11 cellular contexts compared by ENCODE assay signal in the genomic region with DNA sequence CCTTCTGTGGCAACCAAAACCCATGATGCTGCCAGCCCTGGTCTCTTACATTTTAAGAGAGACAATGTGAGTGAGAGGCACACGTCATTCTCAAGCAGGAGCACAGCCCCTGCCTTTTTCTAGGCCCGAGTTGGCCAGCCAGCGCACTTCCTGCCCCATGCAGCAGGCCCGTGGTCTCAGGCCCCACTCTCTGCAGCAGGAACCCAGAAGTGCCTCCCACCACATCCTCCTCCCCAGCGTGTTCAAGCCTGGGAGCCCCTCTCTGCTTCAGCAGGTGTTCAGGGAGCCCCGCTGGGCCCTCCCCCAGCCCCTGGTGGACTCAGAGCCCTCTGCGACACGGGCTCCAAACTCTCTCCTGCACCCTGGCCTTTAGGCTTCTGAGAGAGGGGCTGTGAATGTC. TPM values are rescaled to one million over a fixed set of nuclear protein-coding genes. Genes with fewer than 3 reads are reported as not detected.
DNase-seq lines count a peak whose midpoint lies in the region; ATAC-seq and TF ChIP-seq lines count a peak whose summit lies in the region.
"Had no signal": no experiment of that assay in that cellular context is flagged by ENCODE, and none has a peak within 500 bp of the region (broad histone marks: within the 10 kb centered on the region; RNA-seq: fewer than 3 reads in every experiment).

No MANE protein-coding gene starts in this region.

- no TSS peak for BruUV-seq in mammary epithelial cell (replicated peaks; lab: Mats Ljungman, UMichigan)

- no peak overlapping the region for H3K4me3 Mint-ChIP-seq in activated CD4-positive, alpha-beta T cell treated with anti-CD3 and anti-CD28 coated beads for 36 hours
- H3K4me3 Mint-ChIP-seq in activated B cell treated with CpG ODN at 0.5 μM for 24 hours, result no peak overlapping the region
- H3K4me3 Mint-ChIP-seq in immature natural killer cell, result peak overlapping the region; percentile 66 to 82 (median 75)

- no peaks in the 10 kb centered on the region for H3K36me3 Mint-ChIP-seq in activated CD4-positive, alpha-beta T cell treated with anti-CD3 and anti-CD28 coated beads for 36 hours (ENCODE audit: low read depth)
- H3K36me3 Mint-ChIP-seq in activated B cell treated with CpG ODN at 0.5 μM for 24 hours (ENCODE audit: low read depth) (no peaks in the 10 kb centered on the region), immature natural killer cell (peaks cover 7 to 8% (median 8%) of the 10 kb centered on the region in 3 donors)

- H3K4me1 ChIP-seq in mammary epithelial cell (ENCODE audit: insufficient read depth, low read length), result no peaks in the 10 kb centered on the region

- H3K9me3 Mint-ChIP-seq in activated CD4-positive, alpha-beta T cell treated with anti-CD3 and anti-CD28 coated beads for 36 hours (ENCODE audit: low read depth), result peaks cover 2% of the 10 kb centered on the region
- H3K9me3 Mint-ChIP-seq in activated B cell treated with CpG ODN at 0.5 μM for 24 hours (no peaks in the 10 kb centered on the region), immature natural killer cell (no peaks in the 10 kb centered on the region)

- no peak overlapping the region for H3K4me2 ChIP-seq in mammary epithelial cell (ENCODE audit: insufficient read depth, low read depth, low read length)

- H3K36me3 ChIP-seq in mammary epithelial cell (ENCODE audit: insufficient read depth, low read length), result no peaks in the 10 kb centered on the region
- H3K36me3 ChIP-seq: heart left ventricle had no signal

- H3K4me3 ChIP-seq in mammary epithelial cell (replicated peaks in 1 of 3; ENCODE audit: insufficient read depth in 1 of 3, low read depth in 2 of 3, low read length in 3 of 3), result no peak overlapping the region
- H3K4me3 ChIP-seq: heart left ventricle had no signal

- H3K27me3 ChIP-seq in mammary epithelial cell (ENCODE audit: insufficient read depth, low read length), result no peaks in the 10 kb centered on the region

- no peak for TF ChIP-seq CTCF in activated B cell treated with CpG ODN at 0.5 μM for 24 hours (IDR thresholded peaks at IDR 0.05)
- TF ChIP-seq CTCF in mammary epithelial cell (conservative IDR thresholded peaks at IDR 0.05 in 1 of 2, IDR thresholded peaks at IDR 0.05 in 1 of 2; ENCODE audit: extremely low read depth in 1 of 2, insufficient read depth in 1 of 2, low read depth in 1 of 2, low read length in 2 of 2), result no peak

- H4K20me1 ChIP-seq in mammary epithelial cell (ENCODE audit: insufficient read depth, low read length), result no peaks in the 10 kb centered on the region

- no peaks in the 10 kb centered on the region for H3K9me3 ChIP-seq in mammary epithelial cell (replicated peaks; ENCODE audit: insufficient read depth, low read length)

- DNase-seq in activated CD4-positive, alpha-beta T cell treated with anti-CD3 and anti-CD28 coated beads for 36 hours, result no peak
- no peak for DNase-seq in activated CD4-positive, alpha-beta T cell treated with anti-CD3 and anti-CD28 coated beads, Interleukin-2, amount 50 U/mL, for 4 hours
- DNase-seq in activated B cell treated with CpG ODN at 0.5 μM for 24 hours, result peak; percentile 28
- peak; percentile 83 to 87 (median 84) for DNase-seq in immature natural killer cell
- peak; percentile 50 for DNase-seq in stimulated activated naive CD8-positive, alpha-beta T cell treated with anti-CD3 and anti-CD28 coated beads, Interleukin-15, Interleukin-2, amounts not matched to agents 100 U/mL and 50 U/mL, for 24 hours
- no peak for DNase-seq in mammary epithelial cell
- DNase-seq in stimulated activated CD4-positive, alpha-beta T cell treated with anti-CD3 and anti-CD28 coated beads, Interleukin-15, amount 100 ng/mL, for 24 hours, result no peak
- DNase-seq: heart left ventricle, nucleus accumbens had no signal

- no peaks in the 10 kb centered on the region for H3K79me2 ChIP-seq in mammary epithelial cell (ENCODE audit: insufficient read depth, low read length)

- 69% methylated on average over 2 of the region's 8 CpGs for WGBS in mammary epithelial cell (ENCODE audit: low coverage, missing lambda C conversion rate)

- intact Hi-C loops in activated CD4-positive, alpha-beta T cell treated with anti-CD3 and anti-CD28 coated beads for 36 hours (cut with DNase I, micrococcal nuclease), result no loop called here
- intact Hi-C loops in activated B cell treated with CpG ODN at 0.5 μM for 24 hours (cut with micrococcal nuclease) (loop anchor here (2.0 kb wide), 1 partner anchor 52 kb away; no protein-coding TSS in a partner anchor), mammary epithelial cell (cut with micrococcal nuclease) (no loop called here)

- POLR2A ChIA-PET in activated CD4-positive, alpha-beta T cell treated with anti-CD3 and anti-CD28 coated beads for 36 hours (lab: Charles Lee), result no interaction called here
- POLR2A ChIA-PET in activated B cell treated with CpG ODN at 0.5 μM for 24 hours (lab: Charles Lee), result interaction anchor here (0.9 to 1.1 kb wide), 2 partner anchors 60 to 76 kb away, joined by 3 to 4 read pairs; no protein-coding TSS in a partner anchor

- in situ Hi-C loops in mammary epithelial cell (cut with MboI; ENCODE audit: low sequenced_read_pairs in 2 of 2), result no loop called here

- no peak overlapping the region for H2AFZ ChIP-seq in mammary epithelial cell (ENCODE audit: low read depth, low read length)

- CTCF ChIA-PET in activated CD4-positive, alpha-beta T cell treated with anti-CD3 and anti-CD28 coated beads for 36 hours (lab: Charles Lee), result no interaction called here
- CTCF ChIA-PET in activated B cell treated with CpG ODN at 0.5 μM for 24 hours (lab: Charles Lee) (interaction anchor here (1.5 kb wide), 1 partner anchor 57 kb away, joined by 5 read pairs; no protein-coding TSS in a partner anchor), mammary epithelial cell (lab: Charles Lee; ENCODE audit: low non-redundant PET) (no interaction called here)

- ATAC-seq in activated CD4-positive, alpha-beta T cell treated with anti-CD3 and anti-CD28 coated beads for 36 hours, result peak; percentile 27
- ATAC-seq in activated B cell treated with CpG ODN at 0.5 μM for 24 hours (ENCODE audit: low read depth) (peak; percentile 82), GM21528 (IDR thresholded peaks at IDR 0.05; ENCODE audit: low FRiP score, unreplicated experiment) (no peak)
- peak; percentile 37 for ATAC-seq in stimulated activated naive CD8-positive, alpha-beta T cell treated with anti-CD3 and anti-CD28 coated beads, Interleukin-15, Interleukin-2, amounts not matched to agents 100 U/mL and 50 U/mL, for 24 hours
- ATAC-seq: heart left ventricle, left lobe of liver had no signal

- peaks cover 6% of the 10 kb centered on the region for H3K27me3 Mint-ChIP-seq in activated CD4-positive, alpha-beta T cell treated with anti-CD3 and anti-CD28 coated beads for 36 hours
- H3K27me3 Mint-ChIP-seq in activated B cell treated with CpG ODN at 0.5 μM for 24 hours (no peaks in the 10 kb centered on the region), immature natural killer cell (ENCODE audit: low read depth in 3 of 3) (peaks cover 21 to 24% (median 22%) of the 10 kb centered on the region in 3 donors)

- no peak overlapping the region for H3K9ac ChIP-seq in mammary epithelial cell (ENCODE audit: insufficient read depth, low read length)

- no peak overlapping the region for H3K27ac ChIP-seq in mammary epithelial cell (ENCODE audit: insufficient read depth, low read depth, low read length)
- H3K27ac ChIP-seq: heart left ventricle had no signal

- H3K27ac Mint-ChIP-seq in activated CD4-positive, alpha-beta T cell treated with anti-CD3 and anti-CD28 coated beads for 36 hours, result no peak overlapping the region
- H3K27ac Mint-ChIP-seq in activated B cell treated with CpG ODN at 0.5 μM for 24 hours, result peak overlapping the region; percentile 73
- H3K27ac Mint-ChIP-seq in immature natural killer cell, result peak overlapping the region; percentile 87 to 98 (median 94)

- dilution Hi-C loops in mammary epithelial cell (cut with HindIII; ENCODE audit: low sequenced_read_pairs), result no loop called here

- peaks cover 45% of the 10 kb centered on the region for H3K4me1 Mint-ChIP-seq in activated CD4-positive, alpha-beta T cell treated with anti-CD3 and anti-CD28 coated beads for 36 hours
- peaks cover 20% of the 10 kb centered on the region for H3K4me1 Mint-ChIP-seq in activated B cell treated with CpG ODN at 0.5 μM for 24 hours
- H3K4me1 Mint-ChIP-seq in immature natural killer cell, result peaks cover 71 to 72% of the 10 kb centered on the region in 2 donors

RNA-seq across cellular contexts. Expression of a gene that starts 30.5 kb away (rescaled TPM):
- 10 to 100 TPM; 20.9 to 41.1 TPM for total RNA-seq in activated CD4-positive, alpha-beta T cell treated with anti-CD3 and anti-CD28 coated beads for 36 hours
- total RNA-seq in activated B cell treated with CpG ODN at 0.5 μM for 24 hours, result 42.9 and 45.3 TPM in 2 replicates
- 10 to 100 TPM; 68.2 to 81.9 (median 81.8) TPM for polyA plus RNA-seq in immature natural killer cell
- total RNA-seq in mammary epithelial cell, result 10 to 100 TPM in 1 of 2 donors, 1 to 10 TPM in 1; 5.7 to 21.3 TPM
- 51.9 TPM for polyA plus RNA-seq in mammary epithelial cell
- 11.6 TPM for polyA minus RNA-seq in mammary epithelial cell

RNA-seq across cellular contexts. Expression of a gene that starts 46.8 kb away (rescaled TPM):
- 10 to 100 TPM; 21.0 to 25.2 TPM for total RNA-seq in activated CD4-positive, alpha-beta T cell treated with anti-CD3 and anti-CD28 coated beads for 36 hours
- total RNA-seq in activated B cell treated with CpG ODN at 0.5 μM for 24 hours (6.4 and 6.7 TPM in 2 replicates), mammary epithelial cell (1 to 10 TPM; 2.0 to 8.9 TPM)
- polyA plus RNA-seq in immature natural killer cell (under 1 TPM in 2 of 3 donors, not detected in 1; 0.20 to 0.47 TPM), mammary epithelial cell (7.6 TPM)
- polyA minus RNA-seq in mammary epithelial cell, result 15.6 TPM

Comparison
In these comparisons a context has a peak if more than half of its experiments do, and no peak if none do; other contexts are left out.
1. DNase-seq: peak in activated B cell treated with CpG ODN at 0.5 μM for 24 hours (single experiment), immature natural killer cell (3 of 3) and stimulated activated naive CD8-positive, alpha-beta T cell treated with anti-CD3 and anti-CD28 coated beads, Interleukin-15, Interleukin-2, amounts not matched to agents 100 U/mL and 50 U/mL, for 24 hours (single experiment); none in activated CD4-positive, alpha-beta T cell treated with anti-CD3 and anti-CD28 coated beads for 36 hours (single experiment), activated CD4-positive, alpha-beta T cell treated with anti-CD3 and anti-CD28 coated beads, Interleukin-2, amount 50 U/mL, for 4 hours (0 of 2), mammary epithelial cell (single experiment) and stimulated activated CD4-positive, alpha-beta T cell treated with anti-CD3 and anti-CD28 coated beads, Interleukin-15, amount 100 ng/mL, for 24 hours (single experiment).
2. H3K4me3 Mint-ChIP-seq: peak in immature natural killer cell (5 of 5); none in activated CD4-positive, alpha-beta T cell treated with anti-CD3 and anti-CD28 coated beads for 36 hours (single experiment) and activated B cell treated with CpG ODN at 0.5 μM for 24 hours (single experiment).